In the genomic region with DNA sequence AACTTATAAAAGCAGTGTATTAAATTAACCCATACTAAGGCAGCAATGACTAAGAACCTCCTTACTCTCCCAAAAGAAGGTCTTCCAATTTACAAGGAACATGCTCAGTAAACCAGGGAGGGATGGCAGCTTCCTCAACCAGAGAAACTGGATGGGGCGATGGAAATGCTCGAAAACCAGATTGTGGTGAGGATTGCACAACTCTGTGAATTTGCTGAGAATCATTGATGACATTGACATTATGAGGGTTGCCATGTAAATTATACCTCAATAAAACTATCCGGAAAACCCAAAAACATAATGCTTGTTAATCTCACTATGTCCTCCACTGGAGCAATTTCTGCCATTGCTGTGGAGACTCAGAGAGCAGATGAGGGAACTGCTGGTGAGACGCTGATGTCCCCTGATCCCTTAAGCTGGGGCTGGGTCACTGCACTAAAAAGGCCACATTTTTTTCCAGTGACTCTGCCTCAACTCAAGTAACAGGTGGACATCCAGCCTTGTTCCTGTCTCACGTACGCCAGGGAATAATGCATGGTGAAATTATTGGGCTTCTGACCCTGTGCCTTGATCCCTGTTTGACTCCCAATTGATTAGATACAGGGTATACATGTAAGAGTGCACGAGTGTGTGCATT, we compare ENCODE assay signal across 18 cellular contexts.
DNase-seq lines count a peak whose midpoint lies in the region; ATAC-seq, FAIRE-seq and TF ChIP-seq lines count a peak whose summit lies in the region.
"Had no signal": no experiment of that assay in that cellular context is flagged by ENCODE, and none has a peak within 500 bp of the region (broad histone marks: within the 10 kb centered on the region; RNA-seq: fewer than 3 reads in every experiment).

No MANE protein-coding gene starts in this region.

- TF ChIP-seq CTCF in HepG2 (CRISPR knock-in tag; IDR thresholded peaks at IDR 0.05) (no peak), right lobe of liver (IDR thresholded peaks at IDR 0.05) (no peak)

- POLR2A ChIA-PET in HepG2 (lab: Yijun Ruan, JAX) = no interaction called here

- CTCF ChIA-PET in HepG2 (lab: Yijun Ruan, JAX; ENCODE audit: low intra/inter-chr PET ratio, low total read pairs) = no interaction called here

- H3K4me3 ChIP-seq in HepG2 (replicated peaks in 1 of 3; ENCODE audit: insufficient read depth in 1 of 3, low read depth in 2 of 3, low read length in 3 of 3) (no peak overlapping the region), right lobe of liver (no peak overlapping the region)
- H3K4me3 ChIP-seq: BLaER1 treated with 17β-estradiol and CSF1 and Interleukin-3, amounts not matched to agents 10 nM and 100 nM had no signal

- no peak for FAIRE-seq in HepG2 (lab: Jason Lieb, UNC)

- DNase-seq in HepG2 (ENCODE audit: low spot score) (no peak), right lobe of liver (no peak), OCI-M1 (lab: John Stamatoyannopoulos, UW) (peak; percentile 0), mesenteric fat pad (ENCODE audit: low spot score) (peak; percentile 16), NCI-H1048 (lab: John Stamatoyannopoulos, UW) (no peak), SKM-1 (lab: John Stamatoyannopoulos, UW; ENCODE audit: unreplicated experiment) (no peak)
- DNase-seq: 8988T; Calu3; CD8-positive, alpha-beta T cell; DMS79 treated with DMSO at 0.1 percent for 48 hours; GF-D8; GOT3; H7; HFFc6 had no signal

- BruUV-seq in HepG2 (replicated peaks; lab: Mats Ljungman, UMichigan) = no TSS peak

- no peak overlapping the region for H3K27ac ChIP-seq in HepG2 (ENCODE audit: extremely low read length, insufficient read depth, low read length)
- no peak overlapping the region for H3K27ac ChIP-seq in right lobe of liver
- H3K27ac ChIP-seq: BLaER1 treated with 17β-estradiol and CSF1 and Interleukin-3, amounts not matched to agents 10 nM and 100 nM; HL-60 had no signal

- TF ChIP-seq EP300 in HepG2 (IDR thresholded peaks at IDR 0.05; ENCODE audit: low read depth in 2 of 2, low read length in 2 of 2) (no peak), HepG2 (CRISPR knock-in tag; IDR thresholded peaks at IDR 0.05; ENCODE audit: borderline replicate concordance) (no peak)

- in situ Hi-C loops in HepG2 (cut with HindIII; ENCODE audit: extremely low pct_ligation_motif_present, low pct_unique_long_range_greater_than_20kb) = no loop called here

- ATAC-seq in HepG2 (no peak), right lobe of liver (no peak), GM19455 (IDR thresholded peaks at IDR 0.05; ENCODE audit: unreplicated experiment) (no peak)
- ATAC-seq: CD8-positive, alpha-beta T cell; HCT116 had no signal

- H3K4me1 ChIP-seq in HepG2 (ENCODE audit: insufficient read depth, low read length) (no peaks in the 10 kb centered on the region), right lobe of liver (no peaks in the 10 kb centered on the region)
- H3K4me1 ChIP-seq: BLaER1 treated with 17β-estradiol and CSF1 and Interleukin-3, amounts not matched to agents 10 nM and 100 nM had no signal

- H3K27me3 ChIP-seq in HepG2 (ENCODE audit: control insufficient read depth in 1 of 2, insufficient read depth in 2 of 2, low read length in 2 of 2) = peaks cover 5 to 42% of the 10 kb centered on the region in 2 experiments; a peak in 3 of 5 replicates
- H3K27me3 ChIP-seq in right lobe of liver = no peaks in the 10 kb centered on the region
- H3K27me3 ChIP-seq: BLaER1 treated with 17β-estradiol and CSF1 and Interleukin-3, amounts not matched to agents 10 nM and 100 nM had no signal

- no peak overlapping the region for H2AFZ ChIP-seq in HepG2 (ENCODE audit: low read length)

- H4K20me1 ChIP-seq in HepG2 (ENCODE audit: insufficient read depth, low read length) = no peaks in the 10 kb centered on the region
- H4K20me1 ChIP-seq: BLaER1 treated with 17β-estradiol and CSF1 and Interleukin-3, amounts not matched to agents 10 nM and 100 nM had no signal

- no peaks in the 10 kb centered on the region for H3K79me2 ChIP-seq in HepG2 (ENCODE audit: insufficient read depth, low read length)

- no peak overlapping the region for H3K9ac ChIP-seq in HepG2 (ENCODE audit: insufficient read depth, low read depth, low read length)
- H3K9ac ChIP-seq: BLaER1 treated with 17β-estradiol and CSF1 and Interleukin-3, amounts not matched to agents 10 nM and 100 nM had no signal

- WGBS in HepG2 (ENCODE audit: low lambda C conversion rate) = 23% methylated on average over 7 of the region's 7 CpGs
- WGBS in right lobe of liver (ENCODE audit: insufficient coverage, low coverage, low lambda C conversion rate, missing lambda C conversion rate) = 76% methylated on average over 5 of the region's 7 CpGs

- H3K9me3 ChIP-seq in HepG2 (ENCODE audit: low read length) (no peaks in the 10 kb centered on the region), right lobe of liver (no peaks in the 10 kb centered on the region)

- no peak overlapping the region for H3K4me2 ChIP-seq in HepG2 (ENCODE audit: low read depth, low read length)
- H3K4me2 ChIP-seq: BLaER1 treated with 17β-estradiol and CSF1 and Interleukin-3, amounts not matched to agents 10 nM and 100 nM had no signal

- no peak for TF ChIP-seq POLR2A in HepG2 (IDR thresholded peaks at IDR 0.05; ENCODE audit: insufficient read depth in 1 of 2, low read depth in 2 of 2, low read length in 2 of 2)
- no peak for TF ChIP-seq POLR2A in right lobe of liver (IDR thresholded peaks at IDR 0.05)

- intact Hi-C loops in HepG2 (cut with micrococcal nuclease; ENCODE audit: unreplicated experiment) = no loop called here
- intact Hi-C loops in right lobe of liver (cut with DNase I) = no loop called here

- no peaks in the 10 kb centered on the region for H3K36me3 ChIP-seq in HepG2 (replicated peaks in 1 of 2; ENCODE audit: control insufficient read depth in 1 of 2, insufficient read depth in 2 of 2, low read length in 2 of 2)
- H3K36me3 ChIP-seq in right lobe of liver = no peaks in the 10 kb centered on the region
- H3K36me3 ChIP-seq: BLaER1 treated with 17β-estradiol and CSF1 and Interleukin-3, amounts not matched to agents 10 nM and 100 nM had no signal

- TF ChIP-seq RAD21 in HepG2 (CRISPR knock-in tag; IDR thresholded peaks at IDR 0.05) = no peak

TF ChIP-seq in HepG2, 621 proteins besides CTCF, POLR2A, EP300 and RAD21:
- TF ChIP-seq ATF7-NPFF (CRISPR knock-in tag; IDR thresholded peaks at IDR 0.05; ENCODE audit: low read depth) = no peak
- peak; percentile 72; the same call in 1 of the 2 replicates for TF ChIP-seq CEBPB (IDR thresholded peaks at IDR 0.05; ENCODE audit: borderline replicate concordance, low read depth, low read length)
TF ChIP-seq in HepG2: peak in this region for 1.

Comparison
In these comparisons a context has a peak if more than half of its experiments do, and no peak if none do; other contexts are left out.
1. DNase-seq: peak in OCI-M1 (single experiment) and mesenteric fat pad (single experiment); none in HepG2 (single experiment), right lobe of liver (0 of 3), NCI-H1048 (single experiment) and SKM-1 (single experiment).